1 cellular context compared by ENCODE assay signal in the genomic region with DNA sequence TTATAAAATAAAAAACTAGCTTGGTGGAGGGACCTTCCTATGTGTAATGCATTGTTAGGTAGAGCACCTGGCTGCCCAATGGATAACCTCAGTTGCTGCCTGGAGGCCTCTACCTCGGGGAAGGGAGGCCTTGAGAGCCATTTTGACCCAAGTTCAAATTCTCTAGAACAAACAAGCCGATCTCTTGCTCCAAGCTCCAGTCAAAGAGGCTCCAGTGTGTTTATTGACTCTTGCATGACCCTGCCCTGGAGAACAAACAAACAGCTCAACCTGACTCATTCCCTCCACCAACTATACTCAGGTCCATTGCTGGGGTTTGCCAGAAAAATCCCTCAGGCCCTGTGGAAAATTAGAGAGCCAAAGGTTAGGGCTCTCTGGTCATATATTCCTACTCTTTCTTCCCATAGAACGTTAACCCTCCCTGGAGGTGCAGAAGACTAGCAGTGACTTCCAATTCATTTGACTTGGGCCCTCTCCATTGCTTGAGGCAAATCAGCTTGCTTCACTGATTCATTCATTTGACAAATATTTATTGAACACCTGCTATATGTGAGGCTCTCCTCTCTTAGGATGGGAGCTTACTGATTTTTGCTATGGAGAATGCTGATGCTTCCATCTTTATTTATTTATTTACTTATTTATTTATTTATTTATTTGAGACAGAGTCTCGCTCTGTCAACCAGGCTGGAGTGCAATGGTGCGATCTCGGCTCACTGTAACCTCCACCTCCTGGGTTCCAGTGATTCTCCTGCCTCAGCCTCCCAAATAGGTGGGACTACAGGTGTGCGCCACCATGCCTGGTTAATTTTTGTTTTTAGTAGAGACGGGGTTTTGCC.
A peak's percentile ranks its signal among the peaks of the same experiment; 100 is the strongest.
TF ChIP-seq lines count a peak whose summit lies in the region.

No MANE protein-coding gene starts in this region.

TF ChIP-seq in HepG2, 621 proteins besides CTCF, POLR2A, EP300 and RAD21 (continued from another document and continues in another):
- TF ChIP-seq GPN1 (CRISPR knock-in tag; IDR thresholded peaks at IDR 0.05; ENCODE audit: borderline replicate concordance) = no peak
- TF ChIP-seq ZBTB4 (CRISPR knock-in tag; IDR thresholded peaks at IDR 0.05; ENCODE audit: borderline replicate concordance) = no peak
- TF ChIP-seq ZFP62 (CRISPR knock-in tag; IDR thresholded peaks at IDR 0.05) = no peak
- TF ChIP-seq ARID2 (CRISPR knock-in tag; IDR thresholded peaks at IDR 0.05; ENCODE audit: borderline replicate concordance) = no peak
- TF ChIP-seq KAT2B (IDR thresholded peaks at IDR 0.05; ENCODE audit: borderline replicate concordance, low read depth, low read length) = no peak
- TF ChIP-seq NFIC (IDR thresholded peaks at IDR 0.05; ENCODE audit: low read length) = peak; percentile 72
- TF ChIP-seq TCF7 (IDR thresholded peaks at IDR 0.05; ENCODE audit: low read depth) = peak; percentile 94
- no peak for TF ChIP-seq ZNF510 (CRISPR knock-in tag; IDR thresholded peaks at IDR 0.05; ENCODE audit: low read depth)
- peak; percentile 73; the same call in 1 of the 2 replicates for TF ChIP-seq MLX (CRISPR knock-in tag; IDR thresholded peaks at IDR 0.05)
- peak; percentile 84 for TF ChIP-seq HDAC1 (CRISPR knock-in tag; IDR thresholded peaks at IDR 0.05)
- no peak for TF ChIP-seq ATAD3A (CRISPR knock-in tag; IDR thresholded peaks at IDR 0.05)
- peak; percentile 12; the same call in 1 of the 2 replicates for TF ChIP-seq ZNF460 (CRISPR knock-in tag; IDR thresholded peaks at IDR 0.05; ENCODE audit: borderline replicate concordance)
- no peak for TF ChIP-seq ARNTL (CRISPR knock-in tag; IDR thresholded peaks at IDR 0.05)
- TF ChIP-seq, protein P1, sequence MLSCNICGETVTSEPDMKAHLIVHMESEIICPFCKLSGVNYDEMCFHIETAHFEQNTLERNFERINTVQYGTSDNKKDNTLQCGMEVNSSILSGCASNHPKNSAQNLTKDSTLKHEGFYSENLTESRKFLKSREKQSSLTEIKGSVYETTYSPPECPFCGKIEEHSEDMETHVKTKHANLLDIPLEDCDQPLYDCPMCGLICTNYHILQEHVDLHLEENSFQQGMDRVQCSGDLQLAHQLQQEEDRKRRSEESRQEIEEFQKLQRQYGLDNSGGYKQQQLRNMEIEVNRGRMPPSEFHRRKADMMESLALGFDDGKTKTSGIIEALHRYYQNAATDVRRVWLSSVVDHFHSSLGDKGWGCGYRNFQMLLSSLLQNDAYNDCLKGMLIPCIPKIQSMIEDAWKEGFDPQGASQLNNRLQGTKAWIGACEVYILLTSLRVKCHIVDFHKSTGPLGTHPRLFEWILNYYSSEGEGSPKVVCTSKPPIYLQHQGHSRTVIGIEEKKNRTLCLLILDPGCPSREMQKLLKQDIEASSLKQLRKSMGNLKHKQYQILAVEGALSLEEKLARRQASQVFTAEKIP (CRISPR knock-in tag; IDR thresholded peaks at IDR 0.05; ENCODE audit: borderline replicate concordance) = no peak
- peak; percentile 93 for TF ChIP-seq SOX5 (CRISPR knock-in tag; IDR thresholded peaks at IDR 0.05; ENCODE audit: borderline replicate concordance)
- peak; percentile 56; the same call in 1 of the 2 replicates for TF ChIP-seq ZNF205 (CRISPR knock-in tag; IDR thresholded peaks at IDR 0.05)
- TF ChIP-seq, protein P2, sequence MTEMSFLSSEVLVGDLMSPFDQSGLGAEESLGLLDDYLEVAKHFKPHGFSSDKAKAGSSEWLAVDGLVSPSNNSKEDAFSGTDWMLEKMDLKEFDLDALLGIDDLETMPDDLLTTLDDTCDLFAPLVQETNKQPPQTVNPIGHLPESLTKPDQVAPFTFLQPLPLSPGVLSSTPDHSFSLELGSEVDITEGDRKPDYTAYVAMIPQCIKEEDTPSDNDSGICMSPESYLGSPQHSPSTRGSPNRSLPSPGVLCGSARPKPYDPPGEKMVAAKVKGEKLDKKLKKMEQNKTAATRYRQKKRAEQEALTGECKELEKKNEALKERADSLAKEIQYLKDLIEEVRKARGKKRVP (CRISPR knock-in tag; IDR thresholded peaks at IDR 0.05) = peak in 1 of 2 experiments; percentile 74; a peak in 1 of 4 replicates
- TF ChIP-seq ATRX (CRISPR knock-in tag; IDR thresholded peaks at IDR 0.05; ENCODE audit: borderline replicate concordance) = no peak
- TF ChIP-seq SRF (IDR thresholded peaks at IDR 0.05; ENCODE audit: low read depth, low read length) = no peak
- no peak for TF ChIP-seq ZNF674 (CRISPR knock-in tag; IDR thresholded peaks at IDR 0.05; ENCODE audit: low read depth)
- no peak for TF ChIP-seq FIP1L1 (IDR thresholded peaks at IDR 0.05; ENCODE audit: borderline replicate concordance, insufficient read depth, low read depth, low read length)
- TF ChIP-seq ZHX2 (IDR thresholded peaks at IDR 0.05; ENCODE audit: low read depth) = no peak
- no peak for TF ChIP-seq ZHX2 (CRISPR knock-in tag; IDR thresholded peaks at IDR 0.05; ENCODE audit: borderline replicate concordance)
- TF ChIP-seq ZNF678 (CRISPR knock-in tag; IDR thresholded peaks at IDR 0.05) = no peak
- TF ChIP-seq ZSCAN12 (CRISPR knock-in tag; IDR thresholded peaks at IDR 0.05) = 0 out of 2 replicates have a peak, but pooled peaks have one; percentile 34
- TF ChIP-seq HNRNPK (IDR thresholded peaks at IDR 0.05; ENCODE audit: low read depth, low read length, poor library complexity, severe bottlenecking) = no peak
- no peak for TF ChIP-seq KDM1A (CRISPR knock-in tag; IDR thresholded peaks at IDR 0.05)
- TF ChIP-seq ZNF362 (CRISPR knock-in tag; IDR thresholded peaks at IDR 0.05; ENCODE audit: borderline replicate concordance) = peak; percentile 42; the same call in 1 of the 2 replicates
- peak; percentile 91 for TF ChIP-seq ISL2 (CRISPR knock-in tag; IDR thresholded peaks at IDR 0.05)
- TF ChIP-seq THAP11 (CRISPR knock-in tag; IDR thresholded peaks at IDR 0.05) = peak; percentile 78
- TF ChIP-seq ZNF354B (CRISPR knock-in tag; IDR thresholded peaks at IDR 0.05) = no peak
- TF ChIP-seq, protein P3, sequence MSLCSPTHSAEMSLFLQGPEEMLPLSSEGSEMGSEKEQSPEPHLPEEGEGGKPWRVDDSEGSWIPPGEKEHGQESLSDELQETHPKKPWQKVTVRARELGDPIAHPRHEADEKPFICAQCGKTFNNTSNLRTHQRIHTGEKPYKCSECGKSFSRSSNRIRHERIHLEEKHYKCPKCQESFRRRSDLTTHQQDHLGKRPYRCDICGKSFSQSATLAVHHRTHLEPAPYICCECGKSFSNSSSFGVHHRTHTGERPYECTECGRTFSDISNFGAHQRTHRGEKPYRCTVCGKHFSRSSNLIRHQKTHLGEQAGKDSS (CRISPR knock-in tag; IDR thresholded peaks at IDR 0.05; ENCODE audit: borderline replicate concordance, low read depth) = no peak
- TF ChIP-seq ELF1 (CRISPR knock-in tag; IDR thresholded peaks at IDR 0.05) = 0 out of 2 replicates have a peak, but pooled peaks have one; percentile 33
- TF ChIP-seq ZNF382 (CRISPR knock-in tag; IDR thresholded peaks at IDR 0.05; ENCODE audit: borderline replicate concordance) = no peak
- TF ChIP-seq, protein P4, sequence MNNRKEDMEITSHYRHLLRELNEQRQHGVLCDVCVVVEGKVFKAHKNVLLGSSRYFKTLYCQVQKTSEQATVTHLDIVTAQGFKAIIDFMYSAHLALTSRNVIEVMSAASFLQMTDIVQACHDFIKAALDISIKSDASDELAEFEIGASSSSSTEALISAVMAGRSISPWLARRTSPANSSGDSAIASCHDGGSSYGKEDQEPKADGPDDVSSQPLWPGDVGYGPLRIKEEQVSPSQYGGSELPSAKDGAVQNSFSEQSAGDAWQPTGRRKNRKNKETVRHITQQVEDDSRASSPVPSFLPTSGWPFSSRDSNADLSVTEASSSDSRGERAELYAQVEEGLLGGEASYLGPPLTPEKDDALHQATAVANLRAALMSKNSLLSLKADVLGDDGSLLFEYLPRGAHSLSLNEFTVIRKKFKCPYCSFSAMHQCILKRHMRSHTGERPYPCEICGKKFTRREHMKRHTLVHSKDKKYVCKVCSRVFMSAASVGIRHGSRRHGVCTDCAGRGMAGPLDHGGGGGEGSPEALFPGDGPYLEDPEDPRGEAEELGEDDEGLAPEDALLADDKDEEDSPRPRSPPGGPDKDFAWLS (CRISPR knock-in tag; IDR thresholded peaks at IDR 0.05; ENCODE audit: borderline replicate concordance) = no peak
- no peak for TF ChIP-seq ZNF761 (CRISPR knock-in tag; conservative IDR thresholded peaks at IDR 0.05)
- TF ChIP-seq, protein P5, sequence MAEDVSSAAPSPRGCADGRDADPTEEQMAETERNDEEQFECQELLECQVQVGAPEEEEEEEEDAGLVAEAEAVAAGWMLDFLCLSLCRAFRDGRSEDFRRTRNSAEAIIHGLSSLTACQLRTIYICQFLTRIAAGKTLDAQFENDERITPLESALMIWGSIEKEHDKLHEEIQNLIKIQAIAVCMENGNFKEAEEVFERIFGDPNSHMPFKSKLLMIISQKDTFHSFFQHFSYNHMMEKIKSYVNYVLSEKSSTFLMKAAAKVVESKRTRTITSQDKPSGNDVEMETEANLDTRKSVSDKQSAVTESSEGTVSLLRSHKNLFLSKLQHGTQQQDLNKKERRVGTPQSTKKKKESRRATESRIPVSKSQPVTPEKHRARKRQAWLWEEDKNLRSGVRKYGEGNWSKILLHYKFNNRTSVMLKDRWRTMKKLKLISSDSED (CRISPR knock-in tag; IDR thresholded peaks at IDR 0.05) = no peak
- TF ChIP-seq NCOA5 (CRISPR knock-in tag; IDR thresholded peaks at IDR 0.05) = no peak
- TF ChIP-seq MAFF (IDR thresholded peaks at IDR 0.05; ENCODE audit: low read depth, low read length) = no peak
- no peak for TF ChIP-seq PHF8 (CRISPR knock-in tag; IDR thresholded peaks at IDR 0.05)
- peak; percentile 32; the same call in 1 of the 2 replicates for TF ChIP-seq BHLHE40 (IDR thresholded peaks at IDR 0.05; ENCODE audit: low read length)
- TF ChIP-seq MIER3 (CRISPR knock-in tag; IDR thresholded peaks at IDR 0.05; ENCODE audit: borderline replicate concordance) = peak; percentile 83; the same call in 1 of the 2 replicates
